In genomic region chr11:68354181-68354872, GRCh38 we compare ENCODE assay signal across 9 cellular contexts. TPM values are rescaled to one million over a fixed set of nuclear protein-coding genes. Genes with fewer than 3 reads are reported as not detected.
A peak's percentile ranks its signal among the peaks of the same experiment; 100 is the strongest.
DNase-seq lines count a peak whose midpoint lies in the region; ATAC-seq, FAIRE-seq and TF ChIP-seq lines count a peak whose summit lies in the region.
"Had no signal": no experiment of that assay in that cellular context is flagged by ENCODE, and none has a peak within 500 bp of the region (broad histone marks: within the 10 kb centered on the region; RNA-seq: fewer than 3 reads in every experiment).

No MANE protein-coding gene starts in this region.

- TF ChIP-seq CTCF in astrocyte of the cerebellum (IDR thresholded peaks at IDR 0.05; ENCODE audit: low read depth, low read length, missing control alignments) = no peak

- H3K4me1 ChIP-seq in iPS-20b (ENCODE audit: insufficient read depth, low read length) = peaks cover 12% of the 10 kb centered on the region; the same call in 1 of the 2 replicates

- no peak overlapping the region for H3K4me3 Mint-ChIP-seq in activated T-helper 17 cell treated with anti-CD3 and anti-CD28 coated beads, Interleukin-2, amount 50 U/mL, for 72 hours

- no peak for ATAC-seq in activated T-helper 17 cell treated with anti-CD3 and anti-CD28 coated beads, Interleukin-2, amount 50 U/mL, for 72 hours (replicated peaks)

- peaks cover 22% of the 10 kb centered on the region for H3K36me3 ChIP-seq in iPS-20b (ENCODE audit: insufficient read depth, low read depth, low read length)

- TF ChIP-seq POLR2A in H54 (IDR thresholded peaks at IDR 0.05; ENCODE audit: low read depth, low read length) = 0 out of 2 replicates have a peak, but pooled peaks have one; percentile 22

- no peaks in the 10 kb centered on the region for H3K27me3 Mint-ChIP-seq in activated T-helper 17 cell treated with anti-CD3 and anti-CD28 coated beads, Interleukin-2, amount 50 U/mL, for 72 hours

- no peaks in the 10 kb centered on the region for H3K9me3 ChIP-seq in iPS-20b (ENCODE audit: insufficient read depth, low read depth, low read length)

- H3K4me1 Mint-ChIP-seq in activated T-helper 17 cell treated with anti-CD3 and anti-CD28 coated beads, Interleukin-2, amount 50 U/mL, for 72 hours = no peaks in the 10 kb centered on the region

- H3K9me3 Mint-ChIP-seq in activated T-helper 17 cell treated with anti-CD3 and anti-CD28 coated beads, Interleukin-2, amount 50 U/mL, for 72 hours = no peaks in the 10 kb centered on the region

- H3K27me3 ChIP-seq in iPS-20b (ENCODE audit: insufficient read depth, low read length) = no peaks in the 10 kb centered on the region

- peak; percentile 99 for DNase-seq in H54 (ENCODE audit: insufficient read length, low spot score)
- peak; percentile 95 for DNase-seq in astrocyte of the cerebellum (ENCODE audit: low read depth)
- peak; percentile 70 for DNase-seq in smooth muscle cell of the brain vasculature (ENCODE audit: low read depth, low spot score)
- DNase-seq in D341Med (ENCODE audit: low spot score) = no peak
- DNase-seq in NCI-H345 (lab: John Stamatoyannopoulos, UW) = no peak
- no peak for DNase-seq in KBM-7
- DNase-seq: NCI-H2171 treated with DMSO at 0.1 percent for 48 hours had no signal

- no peaks in the 10 kb centered on the region for H3K36me3 Mint-ChIP-seq in activated T-helper 17 cell treated with anti-CD3 and anti-CD28 coated beads, Interleukin-2, amount 50 U/mL, for 72 hours (ENCODE audit: low read depth)

- peak overlapping the region; percentile 11; the same call in 1 of the 2 replicates for H3K9ac ChIP-seq in iPS-20b (ENCODE audit: low read depth, low read length)

- in situ Hi-C loops in astrocyte of the cerebellum (cut with HindIII; ENCODE audit: low sequenced_read_pairs) = no loop called here
- in situ Hi-C loops in KBM-7 (cut with MboI; ENCODE audit: low pct_unique_long_range_greater_than_20kb, low sequenced_read_pairs) = no loop called here

- no peak overlapping the region for H3K4me3 ChIP-seq in astrocyte of the cerebellum (ENCODE audit: low read depth, low read length)
- H3K4me3 ChIP-seq in iPS-20b (ENCODE audit: low read length) = no peak overlapping the region

- no peak overlapping the region for H3K27ac ChIP-seq in iPS-20b (ENCODE audit: low read length)

- H3K27ac Mint-ChIP-seq in activated T-helper 17 cell treated with anti-CD3 and anti-CD28 coated beads, Interleukin-2, amount 50 U/mL, for 72 hours = no peak overlapping the region

- no peak for FAIRE-seq in H54 (lab: Jason Lieb, UNC)

RNA-seq across cellular contexts. Expression of gene LRP5, which starts 41.9 kb away (rescaled TPM):
- total RNA-seq in activated T-helper 17 cell treated with anti-CD3 and anti-CD28 coated beads, Interleukin-2, amount 50 U/mL, for 72 hours = 1 to 10 TPM; 4.6 to 6.0 TPM

Comparison
In these comparisons a context has a peak if more than half of its experiments do, and no peak if none do; other contexts are left out.
1. DNase-seq: peak in H54 (single experiment), astrocyte of the cerebellum (single experiment) and smooth muscle cell of the brain vasculature (single experiment); none in D341Med (single experiment), NCI-H345 (single experiment) and KBM-7 (single experiment).